In genomic region chr19:2254052-2254872, GRCh38 we compare ENCODE assay signal across 1 cellular context.
A peak's percentile ranks its signal among the peaks of the same experiment; 100 is the strongest.
TF ChIP-seq lines count a peak whose summit lies in the region.

No MANE protein-coding gene starts in this region.

TF ChIP-seq in HepG2, 621 proteins besides CTCF, POLR2A, EP300 and RAD21 (continued from another document and continues in another):
- peak; percentile 14; the same call in 1 of the 2 replicates for TF ChIP-seq ZBTB33 (CRISPR knock-in tag; IDR thresholded peaks at IDR 0.05)
- no peak for TF ChIP-seq ZNF276 (CRISPR knock-in tag; IDR thresholded peaks at IDR 0.05; ENCODE audit: low read depth)
- TF ChIP-seq ZNF569 (CRISPR knock-in tag; IDR thresholded peaks at IDR 0.05; ENCODE audit: borderline replicate concordance), result no peak
- no peak for TF ChIP-seq ZFP36L1 (CRISPR knock-in tag; IDR thresholded peaks at IDR 0.05)
- TF ChIP-seq ATF6 (CRISPR knock-in tag; conservative IDR thresholded peaks at IDR 0.05), result no peak
- 0 out of 2 replicates have a peak, but pooled peaks have one; percentile 48 for TF ChIP-seq ZNF280B (CRISPR knock-in tag; IDR thresholded peaks at IDR 0.05; ENCODE audit: borderline replicate concordance)
- TF ChIP-seq ZSCAN25 (CRISPR knock-in tag; IDR thresholded peaks at IDR 0.05), result peak; percentile 60; the same call in 1 of the 2 replicates
- TF ChIP-seq HOXD1 (CRISPR knock-in tag; IDR thresholded peaks at IDR 0.05), result no peak
- TF ChIP-seq ZSCAN12 (CRISPR knock-in tag; IDR thresholded peaks at IDR 0.05), result no peak
- 0 out of 2 replicates have a peak, but pooled peaks have one; percentile 16 for TF ChIP-seq THAP11 (CRISPR knock-in tag; IDR thresholded peaks at IDR 0.05)
- TF ChIP-seq RXRA (CRISPR knock-in tag; IDR thresholded peaks at IDR 0.05), result 0 out of 2 replicates have a peak, but pooled peaks have one; percentile 42
- TF ChIP-seq SMC3 (IDR thresholded peaks at IDR 0.05; ENCODE audit: low read length), result peak; percentile 51
- peak; percentile 67 for TF ChIP-seq ZFX (CRISPR knock-in tag; IDR thresholded peaks at IDR 0.05; ENCODE audit: low read depth)
- peak; percentile 35; the same call in 1 of the 2 replicates for TF ChIP-seq MYC (CRISPR knock-in tag; IDR thresholded peaks at IDR 0.05; ENCODE audit: borderline replicate concordance)
- no peak for TF ChIP-seq ZNF609 (CRISPR knock-in tag; IDR thresholded peaks at IDR 0.05; ENCODE audit: borderline replicate concordance)
- TF ChIP-seq NCOR1 (IDR thresholded peaks at IDR 0.05; ENCODE audit: borderline replicate concordance, low read length), result no peak
- TF ChIP-seq ZFYVE20 (CRISPR knock-in tag; IDR thresholded peaks at IDR 0.05; ENCODE audit: borderline replicate concordance, low read depth), result no peak
- peak; percentile 57; the same call in 1 of the 2 replicates for TF ChIP-seq ZNF83 (CRISPR knock-in tag; IDR thresholded peaks at IDR 0.05; ENCODE audit: borderline replicate concordance)
- TF ChIP-seq ZNF234 (CRISPR knock-in tag; conservative IDR thresholded peaks at IDR 0.05), result no peak
- no peak for TF ChIP-seq ZNF850 (CRISPR knock-in tag; conservative IDR thresholded peaks at IDR 0.05)
- 0 out of 2 replicates have a peak, but pooled peaks have one; percentile 22 for TF ChIP-seq ZNF770 (CRISPR knock-in tag; IDR thresholded peaks at IDR 0.05)
- 0 out of 2 replicates have a peak, but pooled peaks have one; percentile 36 for TF ChIP-seq ZNF709 (CRISPR knock-in tag; IDR thresholded peaks at IDR 0.05)
- no peak for TF ChIP-seq ATF7 (IDR thresholded peaks at IDR 0.05)
- TF ChIP-seq ATF7 (CRISPR knock-in tag; IDR thresholded peaks at IDR 0.05), result no peak
- TF ChIP-seq ZBTB26 (CRISPR knock-in tag; IDR thresholded peaks at IDR 0.05; ENCODE audit: borderline replicate concordance), result no peak
- TF ChIP-seq STAG1 (CRISPR knock-in tag; IDR thresholded peaks at IDR 0.05), result peak; percentile 67
- TF ChIP-seq ZFY (CRISPR knock-in tag; IDR thresholded peaks at IDR 0.05), result peak; percentile 65
- no peak for TF ChIP-seq TFDP2 (CRISPR knock-in tag; IDR thresholded peaks at IDR 0.05)
- no peak for TF ChIP-seq TSC22D2 (CRISPR knock-in tag; IDR thresholded peaks at IDR 0.05; ENCODE audit: borderline replicate concordance)
- TF ChIP-seq ZNF12 (CRISPR knock-in tag; IDR thresholded peaks at IDR 0.05), result no peak
- TF ChIP-seq NFE2 (CRISPR knock-in tag; IDR thresholded peaks at IDR 0.05), result no peak
- TF ChIP-seq ARID4A (CRISPR knock-in tag; IDR thresholded peaks at IDR 0.05; ENCODE audit: borderline replicate concordance), result no peak
- TF ChIP-seq HDAC2 (CRISPR knock-in tag; IDR thresholded peaks at IDR 0.05), result peak; percentile 45; the same call in 1 of the 2 replicates
- no peak for TF ChIP-seq ZNF263 (CRISPR knock-in tag; IDR thresholded peaks at IDR 0.05)
- peak; percentile 61; the same call in 1 of the 3 replicates for TF ChIP-seq MXI1 (IDR thresholded peaks at IDR 0.05; ENCODE audit: borderline replicate concordance, low read depth, low read length)
- no peak for TF ChIP-seq POLR2AphosphoS5 (IDR thresholded peaks at IDR 0.05; ENCODE audit: low read depth, low read length)
